Comparison of ENCODE assay signal across 19 cellular contexts in genomic region chr2:144159264-144159663, GRCh38.
DNase-seq lines count a peak whose midpoint lies in the region; ATAC-seq, FAIRE-seq and TF ChIP-seq lines count a peak whose summit lies in the region.
"Had no signal": no experiment of that assay in that cellular context is flagged by ENCODE, and none has a peak within 500 bp of the region (broad histone marks: within the 10 kb centered on the region; RNA-seq: fewer than 3 reads in every experiment).

No MANE protein-coding gene starts in this region.

- peaks cover 12% of the 10 kb centered on the region for H3K4me1 Mint-ChIP-seq in mesothelial cell of epicardium
- H3K4me1 Mint-ChIP-seq: CD4-positive, CD25-positive, alpha-beta regulatory T cell had no signal

- no peaks in the 10 kb centered on the region for H3K9me2 ChIP-seq in Karpas-422 (replicated peaks; ENCODE audit: insufficient read depth, low read length)

- H3K27ac Mint-ChIP-seq in mesothelial cell of epicardium, result no peak overlapping the region
- H3K27ac Mint-ChIP-seq: CD4-positive, CD25-positive, alpha-beta regulatory T cell had no signal

- TF ChIP-seq CTCF in mesothelial cell of epicardium (IDR thresholded peaks at IDR 0.05; ENCODE audit: unreplicated experiment), result peak; percentile 39

- no peak overlapping the region for H3K9ac ChIP-seq in Karpas-422 (ENCODE audit: low read length)

- no peaks in the 10 kb centered on the region for H3K36me3 Mint-ChIP-seq in mesothelial cell of epicardium
- H3K36me3 Mint-ChIP-seq: CD4-positive, CD25-positive, alpha-beta regulatory T cell had no signal

- H3K4me3 Mint-ChIP-seq in mesothelial cell of epicardium, result no peak overlapping the region
- H3K4me3 Mint-ChIP-seq: CD4-positive, CD25-positive, alpha-beta regulatory T cell had no signal

- no peaks in the 10 kb centered on the region for H3K36me3 ChIP-seq in Karpas-422 (ENCODE audit: insufficient read depth, low read length)

- no peak overlapping the region for H3K4me2 ChIP-seq in Karpas-422 (ENCODE audit: low read depth, low read length, poor library complexity, severe bottlenecking)

- H3K4me3 ChIP-seq in Karpas-422 (ENCODE audit: low read length), result no peak overlapping the region

- no peak overlapping the region for H2AFZ ChIP-seq in Karpas-422 (ENCODE audit: low read length)

- H3K27me3 ChIP-seq in Karpas-422 (ENCODE audit: low read length), result no peaks in the 10 kb centered on the region

- no peaks in the 10 kb centered on the region for H3K9me3 ChIP-seq in Karpas-422 (ENCODE audit: low read length)

- ATAC-seq in HG03457 (IDR thresholded peaks at IDR 0.05; ENCODE audit: unreplicated experiment) (no peak), GM18909 (IDR thresholded peaks at IDR 0.05; ENCODE audit: poor library complexity, unreplicated experiment) (no peak)

- no peaks in the 10 kb centered on the region for H4K20me1 ChIP-seq in Karpas-422 (ENCODE audit: insufficient read depth, low read depth, low read length)

- H3K27me3 Mint-ChIP-seq in mesothelial cell of epicardium (ENCODE audit: low read depth), result no peaks in the 10 kb centered on the region
- H3K27me3 Mint-ChIP-seq: CD4-positive, CD25-positive, alpha-beta regulatory T cell had no signal

- peaks cover 11% of the 10 kb centered on the region for H3K79me2 ChIP-seq in Karpas-422 (ENCODE audit: low read length)

- H3K27ac ChIP-seq in Karpas-422 (ENCODE audit: low read length), result no peak overlapping the region

- FAIRE-seq in GM19239 (lab: Jason Lieb, UNC), result peak; percentile 37
- FAIRE-seq: H1 had no signal

- H3K4me1 ChIP-seq in Karpas-422 (ENCODE audit: low read length), result peaks cover 25% of the 10 kb centered on the region

- DNase-seq in GM19239 (ENCODE audit: insufficient read length, low spot score) (no peak), Karpas-422 (peak; percentile 56), RPMI7951 (ENCODE audit: low read depth) (peak; percentile 11), mesothelial cell of epicardium (ENCODE audit: low spot score in 2 of 2, unreplicated experiment in 2 of 2) (no peak), CD1c-positive myeloid dendritic cell (ENCODE audit: extremely low spot score) (no peak)
- DNase-seq: Calu3; CD4-positive, CD25-positive, alpha-beta regulatory T cell; DMS79; NCI-H1436; NCI-H2029; NCI-H2171 treated with DMSO at 0.1 percent for 48 hours; NCI-H446 treated with DMSO at 0.1 percent for 48 hours; NCI-H774; RPMI8226; SIG-M5; T-helper 2 cell had no signal

- no peaks in the 10 kb centered on the region for H3K9me3 Mint-ChIP-seq in mesothelial cell of epicardium
- H3K9me3 Mint-ChIP-seq: CD4-positive, CD25-positive, alpha-beta regulatory T cell had no signal

Comparison
In these comparisons a context has a peak if more than half of its experiments do, and no peak if none do; other contexts are left out.
1. DNase-seq: peak in Karpas-422 (single experiment) and RPMI7951 (single experiment); none in GM19239 (single experiment), mesothelial cell of epicardium (0 of 2) and CD1c-positive myeloid dendritic cell (single experiment).